ENCODE assay signal across 15 cellular contexts in the genomic region with DNA sequence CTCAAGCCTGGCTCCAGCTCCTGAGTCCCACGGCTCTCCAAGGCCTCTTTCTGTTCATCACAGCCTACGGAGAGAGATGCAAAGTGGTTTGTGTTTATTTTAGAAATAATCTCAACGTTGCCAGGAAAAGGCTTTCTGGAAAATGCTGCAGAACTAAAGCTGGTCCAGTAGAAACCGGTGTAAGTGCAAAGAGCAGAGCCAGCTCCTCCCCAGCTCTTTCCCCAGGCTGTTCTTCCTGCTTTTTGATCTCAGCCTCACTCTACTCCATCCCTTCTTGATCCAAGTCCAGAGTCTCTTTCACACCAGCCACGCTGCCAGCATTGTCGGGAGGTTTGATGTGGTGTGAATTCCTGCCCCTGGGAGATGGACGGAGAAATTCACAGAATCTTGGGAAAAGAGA.
DNase-seq lines count a peak whose midpoint lies in the region; ATAC-seq, FAIRE-seq and TF ChIP-seq lines count a peak whose summit lies in the region.
"Had no signal": no experiment of that assay in that cellular context is flagged by ENCODE, and none has a peak within 500 bp of the region (broad histone marks: within the 10 kb centered on the region; RNA-seq: fewer than 3 reads in every experiment).

No MANE protein-coding gene starts in this region.

- H3K27me3 Mint-ChIP-seq in GM23338 (ENCODE audit: insufficient read depth, low read depth, poor library complexity): peaks cover 5% of the 10 kb centered on the region

- BruUV-seq in endothelial cell of umbilical vein (replicated peaks; lab: Mats Ljungman, UMichigan): no TSS peak

- no peaks in the 10 kb centered on the region; the same call in 2 of the 3 replicates for H3K36me3 Mint-ChIP-seq in GM23338 (ENCODE audit: low read depth)

- H3K4me3 ChIP-seq in GM23338 (no peak overlapping the region), endothelial cell of umbilical vein (replicated peaks in 1 of 3; ENCODE audit: insufficient read depth in 1 of 3, low read depth in 1 of 3, low read length in 3 of 3) (peak overlapping the region; percentile 15 to 86 (median 47)), mesodermal cell (ENCODE audit: extremely low read depth, insufficient read depth, low read length, poor library complexity, severe bottlenecking) (no peak overlapping the region), smooth muscle cell (no peak overlapping the region)

- H3K4me1 ChIP-seq in GM23338 (ENCODE audit: insufficient read depth) (no peaks in the 10 kb centered on the region; the same call in 1 of the 2 replicates), endothelial cell of umbilical vein (ENCODE audit: control insufficient read depth, extremely low read depth, insufficient read depth, low read length) (peaks cover 61% of the 10 kb centered on the region), mesodermal cell (ENCODE audit: control insufficient read depth, insufficient read depth, low read length, poor library complexity, severe bottlenecking) (peaks cover 62% of the 10 kb centered on the region), smooth muscle cell (ENCODE audit: low read depth) (peaks cover 26% of the 10 kb centered on the region)

- no peaks in the 10 kb centered on the region for H3K9me3 Mint-ChIP-seq in GM23338
- H3K9me3 Mint-ChIP-seq: activated T-helper 1 cell treated with anti-CD3 and anti-CD28 coated beads, Interleukin-12 subunit alpha, Interleukin-12 subunit beta, Interleukin-2, Interleukin-4 antibody, amounts not matched to agents 30 ng/mL and 10 ng/mL and 1 ng/mL, durations not matched to agents 14 hours and 24 hours and 36 hours had no signal

- H4K20me1 ChIP-seq in GM23338 (replicated peaks; ENCODE audit: insufficient read depth) (no peaks in the 10 kb centered on the region), endothelial cell of umbilical vein (replicated peaks; ENCODE audit: control insufficient read depth, extremely low read depth, insufficient read depth, low read length) (no peaks in the 10 kb centered on the region), smooth muscle cell (ENCODE audit: low read depth) (no peaks in the 10 kb centered on the region)

- H2AFZ ChIP-seq in GM23338 (peak overlapping the region; percentile 72; the same call in 1 of the 2 replicates), endothelial cell of umbilical vein (ENCODE audit: low read depth, low read length) (no peak overlapping the region), smooth muscle cell (ENCODE audit: low read depth) (peak overlapping the region; percentile 90)

- H3K9me1 ChIP-seq in endothelial cell of umbilical vein (replicated peaks; ENCODE audit: control insufficient read depth, extremely low read depth, insufficient read depth, low read length): no peaks in the 10 kb centered on the region

- H3F3A ChIP-seq in GM23338 (replicated peaks; ENCODE audit: low read depth) (no peaks in the 10 kb centered on the region), smooth muscle cell (ENCODE audit: low read depth) (peaks cover 13% of the 10 kb centered on the region)

- intact Hi-C loops in endothelial cell of umbilical vein (cut with micrococcal nuclease): no loop called here

- POLR2A ChIA-PET in endothelial cell of umbilical vein (lab: Charles Lee): interaction anchor here (0.8 to 5.7 kb wide), 15 partner anchors 9 to 978 kb away, joined by 3 to 111 read pairs (median 5); partner anchors contain the start of genes EDN1 and HIVEP1

- no peaks in the 10 kb centered on the region for H3K27me3 ChIP-seq in GM23338 (ENCODE audit: insufficient read depth)
- H3K27me3 ChIP-seq in endothelial cell of umbilical vein (ENCODE audit: control insufficient read depth in 2 of 2, insufficient read depth in 2 of 2, low read length in 2 of 2): no peaks in the 10 kb centered on the region
- no peaks in the 10 kb centered on the region for H3K27me3 ChIP-seq in smooth muscle cell (ENCODE audit: low read depth)

- FAIRE-seq in endothelial cell of umbilical vein (lab: Jason Lieb, UNC): peak; percentile 84
- FAIRE-seq: keratinocyte had no signal

- H3K9me2 ChIP-seq in GM23338 (ENCODE audit: insufficient read depth): no peaks in the 10 kb centered on the region

- dilution Hi-C loops in endothelial cell of umbilical vein (cut with MboI; ENCODE audit: extremely low pct_ligation_motif_present, low sequenced_read_pairs): loop anchor here (5.0 to 25.0 kb wide), 3 partner anchors 47 to 680 kb away; partner anchors contain the start of gene EDN1

- 78 to 86% methylated on average over 3 to 6 of the region's 7 CpGs for WGBS in mesodermal cell (ENCODE audit: insufficient coverage in 2 of 2), 2 experiments
- WGBS in smooth muscle cell (ENCODE audit: low lambda C conversion rate): 55% methylated on average over 7 of the region's 7 CpGs

- H3K36me3 ChIP-seq in GM23338 (ENCODE audit: insufficient read depth): no peaks in the 10 kb centered on the region
- no peaks in the 10 kb centered on the region for H3K36me3 ChIP-seq in endothelial cell of umbilical vein (ENCODE audit: control insufficient read depth in 2 of 2, extremely low read depth in 1 of 2, insufficient read depth in 2 of 2, low read length in 2 of 2)
- no peaks in the 10 kb centered on the region for H3K36me3 ChIP-seq in mesodermal cell (ENCODE audit: control insufficient read depth, insufficient read depth, low read length)
- no peaks in the 10 kb centered on the region for H3K36me3 ChIP-seq in smooth muscle cell (ENCODE audit: low read depth)
- H3K36me3 ChIP-seq: gastrocnemius medialis had no signal

- no peaks in the 10 kb centered on the region for H3K79me2 ChIP-seq in GM23338 (replicated peaks; ENCODE audit: insufficient read depth)
- peaks cover 16% of the 10 kb centered on the region for H3K79me2 ChIP-seq in endothelial cell of umbilical vein (ENCODE audit: control insufficient read depth, insufficient read depth, low read length)
- H3K79me2 ChIP-seq in smooth muscle cell (ENCODE audit: low read depth): no peaks in the 10 kb centered on the region

- H3K4me3 Mint-ChIP-seq in GM23338: no peak overlapping the region
- H3K4me3 Mint-ChIP-seq: activated T-helper 1 cell treated with anti-CD3 and anti-CD28 coated beads, Interleukin-12 subunit alpha, Interleukin-12 subunit beta, Interleukin-2, Interleukin-4 antibody, amounts not matched to agents 30 ng/mL and 10 ng/mL and 1 ng/mL, durations not matched to agents 14 hours and 24 hours and 36 hours; B cell had no signal

- CTCF ChIA-PET in endothelial cell of umbilical vein (lab: Charles Lee): interaction anchor here (1.5 to 5.0 kb wide), 9 partner anchors 11 to 683 kb away, joined by 5 to 38 read pairs (median 16); partner anchors contain the start of gene EDN1

- H3K27ac ChIP-seq in GM23338 (ENCODE audit: low read depth) (no peak overlapping the region), endothelial cell of umbilical vein (ENCODE audit: insufficient read depth, low read depth, low read length) (peak overlapping the region; percentile 99), mesodermal cell (ENCODE audit: low read depth, low read length, severe bottlenecking) (peak overlapping the region; percentile 13), smooth muscle cell (ENCODE audit: low read depth) (no peak overlapping the region)

- peak overlapping the region; percentile 95 for H3K9ac ChIP-seq in endothelial cell of umbilical vein (replicated peaks; ENCODE audit: extremely low read depth, insufficient read depth, low read length)
- no peak overlapping the region for H3K9ac ChIP-seq in smooth muscle cell (ENCODE audit: low read depth)

- peaks cover 24% of the 10 kb centered on the region for H3K4me1 Mint-ChIP-seq in GM23338
- H3K4me1 Mint-ChIP-seq: B cell had no signal

- H3K4me2 ChIP-seq in GM23338 (no peak overlapping the region), endothelial cell of umbilical vein (ENCODE audit: insufficient read depth, low read length) (peak overlapping the region; percentile 96), smooth muscle cell (no peak overlapping the region)

- TF ChIP-seq POLR2A in endothelial cell of umbilical vein (IDR thresholded peaks at IDR 0.05; ENCODE audit: low read depth, low read length): peak; percentile 91

- ATAC-seq in GM23338: no peak
- no peak for ATAC-seq in GM18502 (IDR thresholded peaks at IDR 0.05; ENCODE audit: poor library complexity, unreplicated experiment)
- ATAC-seq in GM21786 (IDR thresholded peaks at IDR 0.05; ENCODE audit: unreplicated experiment): no peak

- H3K9me3 ChIP-seq in endothelial cell of umbilical vein (replicated peaks; ENCODE audit: control insufficient read depth, insufficient read depth, low read length) (no peaks in the 10 kb centered on the region), mesodermal cell (ENCODE audit: control insufficient read depth, low read length) (no peaks in the 10 kb centered on the region), smooth muscle cell (replicated peaks; ENCODE audit: low read depth) (no peaks in the 10 kb centered on the region)
- H3K9me3 ChIP-seq: gastrocnemius medialis had no signal

- H3K27ac Mint-ChIP-seq in GM23338: no peak overlapping the region
- H3K27ac Mint-ChIP-seq: activated T-helper 1 cell treated with anti-CD3 and anti-CD28 coated beads, Interleukin-12 subunit alpha, Interleukin-12 subunit beta, Interleukin-2, Interleukin-4 antibody, amounts not matched to agents 30 ng/mL and 10 ng/mL and 1 ng/mL, durations not matched to agents 14 hours and 24 hours and 36 hours; B cell had no signal

- TF ChIP-seq CTCF in GM23338 (conservative IDR thresholded peaks at IDR 0.05; ENCODE audit: low read depth in 2 of 2) (no peak), endothelial cell of umbilical vein (IDR thresholded peaks at IDR 0.05; ENCODE audit: extremely low read depth in 1 of 2, insufficient read depth in 1 of 2, low read depth in 1 of 2, low read length in 2 of 2) (no peak), smooth muscle cell (IDR thresholded peaks at IDR 0.05; ENCODE audit: borderline replicate concordance, insufficient read depth, poor library complexity, severe bottlenecking) (no peak)

- DNase-seq in GM23338 (ENCODE audit: low spot score) (no peak), endothelial cell of umbilical vein (ENCODE audit: low read depth, low spot score) (peak; percentile 87), smooth muscle cell (lab: John Stamatoyannopoulos, UW; ENCODE audit: unreplicated experiment) (no peak), NCI-H524 (lab: John Stamatoyannopoulos, UW) (no peak), iPS-NIHi11 (ENCODE audit: low spot score) (no peak)
- DNase-seq: NCI-H2029 treated with DMSO at 0.1 percent for 48 hours, NCI-H69, T1000 had no signal

TF ChIP-seq in GM23338, 12 proteins besides CTCF, POLR2A, EP300 and RAD21 (continues in another document):
- no peak for TF ChIP-seq JUNB (IDR thresholded peaks at IDR 0.05; ENCODE audit: unreplicated experiment)
- no peak for TF ChIP-seq EZH2 (IDR thresholded peaks at IDR 0.05; ENCODE audit: low read depth, unreplicated experiment)
- no peak for TF ChIP-seq CREB1 (CRISPR knock-in tag; IDR thresholded peaks at IDR 0.05; ENCODE audit: low read depth)
- TF ChIP-seq POLR2AphosphoS5 (IDR thresholded peaks at IDR 0.05; ENCODE audit: low read depth): no peak

TF ChIP-seq in endothelial cell of umbilical vein, 7 proteins besides CTCF, POLR2A, EP300 and RAD21 (continues in another document):
- TF ChIP-seq, protein P1, sequence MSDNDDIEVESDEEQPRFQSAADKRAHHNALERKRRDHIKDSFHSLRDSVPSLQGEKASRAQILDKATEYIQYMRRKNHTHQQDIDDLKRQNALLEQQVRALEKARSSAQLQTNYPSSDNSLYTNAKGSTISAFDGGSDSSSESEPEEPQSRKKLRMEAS (IDR thresholded peaks at IDR 0.05; ENCODE audit: insufficient read depth, insufficient read length): peak; percentile 11
- TF ChIP-seq MYC (IDR thresholded peaks at IDR 0.05; ENCODE audit: low read depth, low read length): no peak

Comparison
In these comparisons a context has a peak if more than half of its experiments do, and no peak if none do; other contexts are left out.
1. H3K27ac ChIP-seq: peak in endothelial cell of umbilical vein (single experiment) and mesodermal cell (single experiment); none in GM23338 (single experiment) and smooth muscle cell (single experiment).
2. H3K4me3 ChIP-seq: peak in endothelial cell of umbilical vein (3 of 3); none in GM23338 (single experiment), mesodermal cell (single experiment) and smooth muscle cell (single experiment).